In the genomic region with DNA sequence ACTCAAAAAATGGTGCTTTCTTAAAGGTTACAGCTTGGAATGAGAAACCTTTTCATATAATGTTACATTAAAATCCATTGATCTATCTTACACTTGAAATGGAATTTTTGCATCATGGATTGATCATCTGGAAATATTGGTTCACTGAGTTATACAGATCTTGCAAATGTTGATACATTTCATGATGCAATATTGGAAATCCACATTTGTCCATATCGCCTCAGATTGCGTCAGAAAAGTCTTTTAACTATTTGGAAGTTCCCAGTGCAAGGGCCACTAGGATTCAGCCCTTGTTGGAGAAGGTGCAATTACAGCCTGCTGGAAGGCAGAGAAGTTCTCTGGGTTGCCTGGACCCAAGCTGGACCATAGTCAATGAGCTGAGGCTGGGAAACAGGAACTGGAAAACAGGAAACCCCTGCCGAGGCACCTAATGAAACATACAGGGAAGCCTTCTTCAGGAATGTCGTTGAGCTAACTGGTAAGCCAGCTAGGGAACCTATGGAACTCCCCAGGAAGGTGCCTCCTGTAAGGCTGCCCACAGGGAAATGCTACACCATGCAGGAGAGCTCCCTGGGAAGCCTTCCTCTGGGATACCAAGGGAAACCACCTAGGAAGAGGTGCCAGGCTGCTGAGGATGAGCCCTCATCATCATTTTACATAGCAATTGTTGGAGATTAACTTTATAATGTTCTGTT, we compare ENCODE assay signal across 16 cellular contexts.
DNase-seq lines count a peak whose midpoint lies in the region; ATAC-seq and TF ChIP-seq lines count a peak whose summit lies in the region.
"Had no signal": no experiment of that assay in that cellular context is flagged by ENCODE, and none has a peak within 500 bp of the region (broad histone marks: within the 10 kb centered on the region; RNA-seq: fewer than 3 reads in every experiment).

No MANE protein-coding gene starts in this region.

- no peaks in the 10 kb centered on the region for H3K36me3 ChIP-seq in endodermal cell (ENCODE audit: control insufficient read depth, insufficient read depth, low read length)
- H3K36me3 ChIP-seq: BLaER1, HAP-1 had no signal

- H3K9me3 Mint-ChIP-seq in WTC11 (no peaks in the 10 kb centered on the region), endodermal cell (no peaks in the 10 kb centered on the region)
- H3K9me3 Mint-ChIP-seq in activated naive CD4-positive, alpha-beta T cell treated with anti-CD3 and anti-CD28 coated beads for 36 hours = no peaks in the 10 kb centered on the region

- no peaks in the 10 kb centered on the region for H3K9me3 ChIP-seq in endodermal cell (ENCODE audit: control insufficient read depth, low read length)
- H3K9me3 ChIP-seq: BLaER1, HAP-1 had no signal

- 84 to 87% methylated on average over 4 of the region's 4 CpGs for whole genome bisulfite sequencing in endodermal cell (ENCODE audit: insufficient coverage in 1 of 2, insufficient read length in 1 of 2), 2 experiments

- intact Hi-C loops in activated naive CD4-positive, alpha-beta T cell treated with anti-CD3 and anti-CD28 coated beads for 36 hours (cut with micrococcal nuclease) = no loop called here

- no peaks in the 10 kb centered on the region for H3K4me1 ChIP-seq in endodermal cell (ENCODE audit: control insufficient read depth, insufficient read depth, low read length)
- H3K4me1 ChIP-seq: HAP-1 had no signal

- DNase-seq in NCI-H510A treated with DMSO at 0.1 percent for 48 hours (lab: John Stamatoyannopoulos, UW) (peak; percentile 81), NCI-H510A (lab: John Stamatoyannopoulos, UW) (no peak), WTC11 (ENCODE audit: low spot score) (no peak), endodermal cell (peak; percentile 42), activated gamma-delta T cell treated with Interleukin-2 at 50 U/mL for 16 hours (no peak)
- no peak for DNase-seq in activated naive CD4-positive, alpha-beta T cell treated with anti-CD3 and anti-CD28 coated beads for 36 hours
- no peak for DNase-seq in stimulated activated naive CD8-positive, alpha-beta T cell treated with anti-CD3 and anti-CD28 coated beads, Interleukin-15, Interleukin-2, amounts not matched to agents 100 U/mL and 50 U/mL, for 24 hours
- DNase-seq: 8988T; CD4-positive, alpha-beta memory T cell; DND-41; EL; GM23248 had no signal

- H3K36me3 Mint-ChIP-seq in WTC11 (no peaks in the 10 kb centered on the region), endodermal cell (ENCODE audit: low read depth) (no peaks in the 10 kb centered on the region)
- no peaks in the 10 kb centered on the region for H3K36me3 Mint-ChIP-seq in activated naive CD4-positive, alpha-beta T cell treated with anti-CD3 and anti-CD28 coated beads for 36 hours (ENCODE audit: low read depth)
- H3K36me3 Mint-ChIP-seq: CD14-positive monocyte; CD4-positive, alpha-beta memory T cell had no signal

- no peak for ATAC-seq in WTC11
- ATAC-seq in stimulated activated naive CD8-positive, alpha-beta T cell treated with anti-CD3 and anti-CD28 coated beads, Interleukin-15, Interleukin-2, amounts not matched to agents 100 U/mL and 50 U/mL, for 24 hours = no peak
- ATAC-seq: GM12878 had no signal

- H3K4me3 Mint-ChIP-seq in WTC11 (no peak overlapping the region), endodermal cell (no peak overlapping the region)
- no peak overlapping the region for H3K4me3 Mint-ChIP-seq in activated naive CD4-positive, alpha-beta T cell treated with anti-CD3 and anti-CD28 coated beads for 36 hours
- H3K4me3 Mint-ChIP-seq: CD14-positive monocyte; CD4-positive, alpha-beta memory T cell had no signal

- no peak overlapping the region for H3K9ac ChIP-seq in endodermal cell (ENCODE audit: extremely low read depth, low read length, poor library complexity, severe bottlenecking)
- H3K9ac ChIP-seq: BLaER1, GM23248 had no signal

- H3K27me3 ChIP-seq in endodermal cell (ENCODE audit: control insufficient read depth, insufficient read depth, low read length, poor library complexity, severe bottlenecking) = peaks cover 9% of the 10 kb centered on the region
- H3K27me3 ChIP-seq: BLaER1 had no signal

- peaks cover 96% of the 10 kb centered on the region for H3K27me3 Mint-ChIP-seq in WTC11 (ENCODE audit: low read depth)
- H3K27me3 Mint-ChIP-seq in endodermal cell (ENCODE audit: insufficient read depth) = peaks cover 58% of the 10 kb centered on the region
- no peaks in the 10 kb centered on the region for H3K27me3 Mint-ChIP-seq in activated naive CD4-positive, alpha-beta T cell treated with anti-CD3 and anti-CD28 coated beads for 36 hours (ENCODE audit: low read depth)
- H3K27me3 Mint-ChIP-seq: CD4-positive, alpha-beta memory T cell had no signal

- peaks cover 16% of the 10 kb centered on the region for H3K4me1 Mint-ChIP-seq in WTC11
- peaks cover 23% of the 10 kb centered on the region for H3K4me1 Mint-ChIP-seq in endodermal cell
- H3K4me1 Mint-ChIP-seq in activated naive CD4-positive, alpha-beta T cell treated with anti-CD3 and anti-CD28 coated beads for 36 hours (ENCODE audit: low read depth) = no peaks in the 10 kb centered on the region
- H3K4me1 Mint-ChIP-seq: CD14-positive monocyte; CD4-positive, alpha-beta memory T cell had no signal

- H3K27ac Mint-ChIP-seq in WTC11 (no peak overlapping the region), endodermal cell (no peak overlapping the region)
- no peak overlapping the region for H3K27ac Mint-ChIP-seq in activated naive CD4-positive, alpha-beta T cell treated with anti-CD3 and anti-CD28 coated beads for 36 hours
- H3K27ac Mint-ChIP-seq: CD14-positive monocyte; CD4-positive, alpha-beta memory T cell had no signal

- no peak overlapping the region for H3K27ac ChIP-seq in endodermal cell (ENCODE audit: low read depth, low read length)
- H3K27ac ChIP-seq: BLaER1, GM23248 had no signal

- H3K4me3 ChIP-seq in endodermal cell (ENCODE audit: low read length) = no peak overlapping the region
- H3K4me3 ChIP-seq: BLaER1, GM12878, GM23248, HAP-1 had no signal

- CTCF ChIA-PET in WTC11 (lab: Charles Lee) = interaction anchor here (0.8 to 2.4 kb wide), 2 partner anchors 111 to 114 kb away, joined by 3 to 6 read pairs; no protein-coding TSS in a partner anchor
- CTCF ChIA-PET in activated naive CD4-positive, alpha-beta T cell treated with anti-CD3 and anti-CD28 coated beads for 36 hours (lab: Charles Lee) = no interaction called here

- TF ChIP-seq CTCF in WTC11 (IDR thresholded peaks at IDR 0.05) (no peak), endodermal cell (conservative IDR thresholded peaks at IDR 0.05) (no peak)

- POLR2A ChIA-PET in WTC11 (lab: Charles Lee) = no interaction called here

TF ChIP-seq in WTC11, 78 proteins besides CTCF, POLR2A, EP300 and RAD21:
- TF ChIP-seq ZNF423 (CRISPR knock-in tag; IDR thresholded peaks at IDR 0.05) (peak; percentile 54), EMX1 (CRISPR knock-in tag; IDR thresholded peaks at IDR 0.05) (no peak)

Comparison
In these comparisons a context has a peak if more than half of its experiments do, and no peak if none do; other contexts are left out.
1. DNase-seq: peak in NCI-H510A treated with DMSO at 0.1 percent for 48 hours (single experiment) and endodermal cell (single experiment); none in NCI-H510A (single experiment), WTC11 (single experiment), activated naive CD4-positive, alpha-beta T cell treated with anti-CD3 and anti-CD28 coated beads for 36 hours (single experiment), activated gamma-delta T cell treated with Interleukin-2 at 50 U/mL for 16 hours (single experiment) and stimulated activated naive CD8-positive, alpha-beta T cell treated with anti-CD3 and anti-CD28 coated beads, Interleukin-15, Interleukin-2, amounts not matched to agents 100 U/mL and 50 U/mL, for 24 hours (single experiment).